Comparison of ENCODE assay signal across 22 cellular contexts in genomic region chr7:81420526-81420925, GRCh38.
A peak's percentile ranks its signal among the peaks of the same experiment; 100 is the strongest.
DNase-seq lines count a peak whose midpoint lies in the region; ATAC-seq, FAIRE-seq and TF ChIP-seq lines count a peak whose summit lies in the region.
"Had no signal": no experiment of that assay in that cellular context is flagged by ENCODE, and none has a peak within 500 bp of the region (broad histone marks: within the 10 kb centered on the region; RNA-seq: fewer than 3 reads in every experiment).

No MANE protein-coding gene starts in this region.

- H4K20me1 ChIP-seq in GM23248 (ENCODE audit: insufficient read depth) (no peaks in the 10 kb centered on the region), PC-9 (ENCODE audit: insufficient read depth) (no peaks in the 10 kb centered on the region), keratinocyte (ENCODE audit: control insufficient read depth, extremely low read depth, insufficient read depth, low read length) (no peaks in the 10 kb centered on the region)

- H3K23ac ChIP-seq in trophoblast cell (ENCODE audit: low read length) = no peak overlapping the region

- TF ChIP-seq CTCF in PC-9 (conservative IDR thresholded peaks at IDR 0.05) = no peak
- no peak for TF ChIP-seq CTCF in keratinocyte (optimal IDR thresholded peaks at IDR 0.05 in 1 of 3, IDR thresholded peaks at IDR 0.05 in 1 of 3, conservative IDR thresholded peaks at IDR 0.05 in 1 of 3; ENCODE audit: extremely low read depth in 1 of 3, insufficient read depth in 2 of 3, low read length in 3 of 3)
- TF ChIP-seq CTCF in pancreas (IDR thresholded peaks at IDR 0.05) = no peak

- peaks cover 3% of the 10 kb centered on the region; the same call in 1 of the 2 replicates for H3K4me1 ChIP-seq in GM23248 (ENCODE audit: insufficient read depth)
- H3K4me1 ChIP-seq in PC-9 (replicated peaks; ENCODE audit: insufficient read depth) = no peaks in the 10 kb centered on the region
- no peaks in the 10 kb centered on the region for H3K4me1 ChIP-seq in keratinocyte (ENCODE audit: control insufficient read depth, extremely low read depth, insufficient read depth, low read length)
- H3K4me1 ChIP-seq in pancreas = no peaks in the 10 kb centered on the region
- H3K4me1 ChIP-seq in trophoblast cell (ENCODE audit: control insufficient read depth in 1 of 2, insufficient read depth in 2 of 2, low read length in 2 of 2) = no peaks in the 10 kb centered on the region
- H3K4me1 ChIP-seq: BE2C had no signal

- H2AFZ ChIP-seq in GM23248 = 0 out of 2 replicates have a peak overlapping the region, but pooled peaks have one; percentile 18
- peak overlapping the region; percentile 12; the same call in 1 of the 2 replicates for H2AFZ ChIP-seq in PC-9
- H2AFZ ChIP-seq in keratinocyte (ENCODE audit: control insufficient read depth, low read length) = peak overlapping the region; percentile 62
- no peak overlapping the region for H2AFZ ChIP-seq in trophoblast cell (ENCODE audit: insufficient read depth, low read length, poor library complexity)

- no peaks in the 10 kb centered on the region for H3K79me2 ChIP-seq in GM23248 (ENCODE audit: insufficient read depth)
- no peaks in the 10 kb centered on the region for H3K79me2 ChIP-seq in PC-9 (ENCODE audit: low read depth)
- no peaks in the 10 kb centered on the region for H3K79me2 ChIP-seq in keratinocyte (ENCODE audit: control insufficient read depth, insufficient read depth, low read length)
- H3K79me2 ChIP-seq in trophoblast cell (ENCODE audit: control insufficient read depth, insufficient read depth, low read length, poor library complexity) = no peaks in the 10 kb centered on the region

- no peak overlapping the region for H2BK120ac ChIP-seq in trophoblast cell (ENCODE audit: insufficient read depth, low read length, poor library complexity)

- no peak overlapping the region for H2AK5ac ChIP-seq in trophoblast cell (ENCODE audit: low read length)

- H3K9me2 ChIP-seq in GM23248 (ENCODE audit: insufficient read depth) (no peaks in the 10 kb centered on the region), PC-9 (ENCODE audit: insufficient read depth) (no peaks in the 10 kb centered on the region)

- no peak overlapping the region for H3K18ac ChIP-seq in trophoblast cell (ENCODE audit: low read length)

- no peaks in the 10 kb centered on the region for H3K4me1 Mint-ChIP-seq in activated CD8-positive, alpha-beta T cell treated with anti-CD3 and anti-CD28 coated beads, Interleukin-2, amount 10 ng/mL, durations not matched to agents 7 days and 5 days (ENCODE audit: low read depth)
- H3K4me1 Mint-ChIP-seq: CD8-positive, alpha-beta memory T cell had no signal

- no peak overlapping the region for H3K27ac Mint-ChIP-seq in activated CD8-positive, alpha-beta T cell treated with anti-CD3 and anti-CD28 coated beads, Interleukin-2, amount 10 ng/mL, durations not matched to agents 7 days and 5 days
- H3K27ac Mint-ChIP-seq: CD4-positive, CD25-positive, alpha-beta regulatory T cell; CD8-positive, alpha-beta memory T cell; HFFc6 had no signal

- H3K9me3 Mint-ChIP-seq in activated CD8-positive, alpha-beta T cell treated with anti-CD3 and anti-CD28 coated beads, Interleukin-2, amount 10 ng/mL, durations not matched to agents 7 days and 5 days (ENCODE audit: insufficient read depth) = no peaks in the 10 kb centered on the region
- H3K9me3 Mint-ChIP-seq: HFFc6 had no signal

- no peaks in the 10 kb centered on the region for H3K27me3 ChIP-seq in GM23248 (replicated peaks; ENCODE audit: insufficient read depth)
- H3K27me3 ChIP-seq in PC-9 (ENCODE audit: insufficient read depth, low read depth) = no peaks in the 10 kb centered on the region
- H3K27me3 ChIP-seq in keratinocyte (ENCODE audit: control insufficient read depth, extremely low read depth, insufficient read depth, low read length) = no peaks in the 10 kb centered on the region
- no peaks in the 10 kb centered on the region for H3K27me3 ChIP-seq in pancreas
- no peaks in the 10 kb centered on the region for H3K27me3 ChIP-seq in trophoblast cell (ENCODE audit: insufficient read depth, low read length)
- H3K27me3 ChIP-seq: BE2C had no signal

- H3K36me3 Mint-ChIP-seq in activated CD8-positive, alpha-beta T cell treated with anti-CD3 and anti-CD28 coated beads, Interleukin-2, amount 10 ng/mL, durations not matched to agents 7 days and 5 days (ENCODE audit: low read depth) = no peaks in the 10 kb centered on the region
- H3K36me3 Mint-ChIP-seq: CD4-positive, CD25-positive, alpha-beta regulatory T cell; CD8-positive, alpha-beta memory T cell had no signal

- dilution Hi-C loops in keratinocyte (cut with MboI; ENCODE audit: extremely low pct_ligation_motif_present, low sequenced_read_pairs) = no loop called here

- no peak overlapping the region for H4K12ac ChIP-seq in trophoblast cell (ENCODE audit: low read depth, low read length)

- H3K9me1 ChIP-seq in keratinocyte (ENCODE audit: control insufficient read depth, extremely low read depth, insufficient read depth, low read length) = no peaks in the 10 kb centered on the region

- BruUV-seq in PC-9 (replicated peaks; lab: Mats Ljungman, UMichigan) = no TSS peak

- no peaks in the 10 kb centered on the region for H3K79me1 ChIP-seq in trophoblast cell (ENCODE audit: low read length)

- 0 out of 2 replicates have a peak, but pooled peaks cover 4% of the 10 kb centered on the region for H3F3A ChIP-seq in GM23248 (ENCODE audit: insufficient read depth)
- H3F3A ChIP-seq in PC-9 (ENCODE audit: insufficient read depth, low read depth) = no peaks in the 10 kb centered on the region

- no peak for DNase-seq in GM23248
- no peak for DNase-seq in PC-9
- DNase-seq in keratinocyte (ENCODE audit: low read depth, low spot score) = no peak
- DNase-seq in pancreas = no peak
- DNase-seq in trophoblast cell = no peak
- no peak for DNase-seq in activated CD8-positive, alpha-beta T cell treated with anti-CD3 and anti-CD28 coated beads, Interleukin-2, amount 10 ng/mL, durations not matched to agents 7 days and 5 days
- DNase-seq in posterior vena cava (ENCODE audit: low spot score) = no peak
- DNase-seq: 8988T; ACHN; BE2C; C1 segment of cervical spinal cord; CD4-positive, CD25-positive, alpha-beta regulatory T cell; CD8-positive, alpha-beta memory T cell; COR-L47; DMS53; HCEC 1CT; HFFc6 had no signal

- H3K27me3 Mint-ChIP-seq in activated CD8-positive, alpha-beta T cell treated with anti-CD3 and anti-CD28 coated beads, Interleukin-2, amount 10 ng/mL, durations not matched to agents 7 days and 5 days (ENCODE audit: low read depth) = no peaks in the 10 kb centered on the region
- H3K27me3 Mint-ChIP-seq: CD4-positive, CD25-positive, alpha-beta regulatory T cell; CD8-positive, alpha-beta memory T cell had no signal

- H3K4me3 ChIP-seq in GM23248 = no peak overlapping the region
- H3K4me3 ChIP-seq in PC-9 = no peak overlapping the region
- H3K4me3 ChIP-seq in keratinocyte (ENCODE audit: control insufficient read depth in 2 of 3, extremely low read depth in 1 of 3, insufficient read depth in 2 of 3, low read depth in 1 of 3, low read length in 3 of 3) = no peak overlapping the region
- no peak overlapping the region for H3K4me3 ChIP-seq in pancreas
- H3K4me3 ChIP-seq in trophoblast cell (ENCODE audit: low read depth, low read length) = no peak overlapping the region

- H3K9ac ChIP-seq in GM23248 (no peak overlapping the region), keratinocyte (ENCODE audit: control insufficient read depth, extremely low read depth, insufficient read depth, low read length) (no peak overlapping the region), trophoblast cell (ENCODE audit: low read length) (no peak overlapping the region)

- H3K27ac ChIP-seq in GM23248 (no peak overlapping the region), PC-9 (no peak overlapping the region), keratinocyte (ENCODE audit: control insufficient read depth, insufficient read depth, low read length) (no peak overlapping the region), pancreas (no peak overlapping the region), trophoblast cell (ENCODE audit: low read depth, low read length) (no peak overlapping the region)
- H3K27ac ChIP-seq: HL-60 had no signal

- H3K4ac ChIP-seq in trophoblast cell (ENCODE audit: low read depth, low read length) = no peak overlapping the region

- no peaks in the 10 kb centered on the region for H3K36me3 ChIP-seq in GM23248 (ENCODE audit: low read depth)
- H3K36me3 ChIP-seq in PC-9 (ENCODE audit: low read depth) = no peaks in the 10 kb centered on the region
- H3K36me3 ChIP-seq in keratinocyte (ENCODE audit: control insufficient read depth in 2 of 2, extremely low read depth in 1 of 2, insufficient read depth in 2 of 2, low read length in 2 of 2) = no peaks in the 10 kb centered on the region
- no peaks in the 10 kb centered on the region for H3K36me3 ChIP-seq in pancreas
- no peaks in the 10 kb centered on the region for H3K36me3 ChIP-seq in trophoblast cell (ENCODE audit: control insufficient read depth in 1 of 2, insufficient read depth in 2 of 2, low read length in 2 of 2)
- H3K36me3 ChIP-seq: BE2C had no signal

- no peak overlapping the region for H3K4me3 Mint-ChIP-seq in activated CD8-positive, alpha-beta T cell treated with anti-CD3 and anti-CD28 coated beads, Interleukin-2, amount 10 ng/mL, durations not matched to agents 7 days and 5 days
- H3K4me3 Mint-ChIP-seq: CD4-positive, CD25-positive, alpha-beta regulatory T cell; CD8-positive, alpha-beta memory T cell; HFFc6 had no signal

- POLR2A ChIA-PET in PC-9 (lab: Charles Lee; ENCODE audit: unreplicated experiment) = no interaction called here
- POLR2A ChIA-PET in activated CD8-positive, alpha-beta T cell treated with anti-CD3 and anti-CD28 coated beads, Interleukin-2, amount 10 ng/mL, durations not matched to agents 7 days and 5 days (lab: Charles Lee) = no interaction called here

- H4K91ac ChIP-seq in trophoblast cell (ENCODE audit: low read depth, low read length) = no peak overlapping the region

- FAIRE-seq in keratinocyte (lab: Jason Lieb, UNC) (no peak), pancreas (lab: Jason Lieb, UNC) (peak; percentile 41)
- FAIRE-seq: G401.6, GM12891, GM19239 had no signal

- no peak overlapping the region for H3K14ac ChIP-seq in trophoblast cell (ENCODE audit: low read length)

- no peak overlapping the region for H2BK12ac ChIP-seq in trophoblast cell (ENCODE audit: low read length)

- CTCF ChIA-PET in PC-9 (lab: Charles Lee) = no interaction called here
- CTCF ChIA-PET in activated CD8-positive, alpha-beta T cell treated with anti-CD3 and anti-CD28 coated beads, Interleukin-2, amount 10 ng/mL, durations not matched to agents 7 days and 5 days (lab: Charles Lee) = no interaction called here

- H3K4me2 ChIP-seq in GM23248 (ENCODE audit: unreplicated experiment) (no peak overlapping the region), PC-9 (no peak overlapping the region), keratinocyte (ENCODE audit: control insufficient read depth, extremely low read depth, insufficient read depth, low read depth, low read length) (no peak overlapping the region), trophoblast cell (ENCODE audit: low read length) (no peak overlapping the region)

- ATAC-seq in pancreas (no peak), GM21515 (IDR thresholded peaks at IDR 0.05; ENCODE audit: unreplicated experiment) (no peak)
- ATAC-seq in activated CD8-positive, alpha-beta T cell treated with anti-CD3 and anti-CD28 coated beads, Interleukin-2, amount 10 ng/mL, durations not matched to agents 7 days and 5 days = no peak

- in situ Hi-C loops in GM23248 (cut with MboI) = no loop called here

- H2BK5ac ChIP-seq in trophoblast cell (ENCODE audit: low read depth, low read length, poor library complexity) = no peak overlapping the region

- H3K9me3 ChIP-seq in GM23248 (ENCODE audit: low read depth) (no peaks in the 10 kb centered on the region), PC-9 (ENCODE audit: insufficient read depth, low read depth) (no peaks in the 10 kb centered on the region), keratinocyte (ENCODE audit: control insufficient read depth, low read depth, low read length) (no peaks in the 10 kb centered on the region), pancreas (no peaks in the 10 kb centered on the region), trophoblast cell (ENCODE audit: insufficient read depth, low read depth, low read length) (no peaks in the 10 kb centered on the region)
- H3K9me3 ChIP-seq: BE2C had no signal

- intact Hi-C loops in PC-9 (cut with micrococcal nuclease; ENCODE audit: unreplicated experiment) = no loop called here
- intact Hi-C loops in pancreas (cut with DNase I) = no loop called here
- intact Hi-C loops in posterior vena cava (cut with DNase I) = no loop called here

- H4K8ac ChIP-seq in trophoblast cell (ENCODE audit: low read depth, low read length) = no peak overlapping the region
